20 cellular contexts compared by ENCODE assay signal in the genomic region with DNA sequence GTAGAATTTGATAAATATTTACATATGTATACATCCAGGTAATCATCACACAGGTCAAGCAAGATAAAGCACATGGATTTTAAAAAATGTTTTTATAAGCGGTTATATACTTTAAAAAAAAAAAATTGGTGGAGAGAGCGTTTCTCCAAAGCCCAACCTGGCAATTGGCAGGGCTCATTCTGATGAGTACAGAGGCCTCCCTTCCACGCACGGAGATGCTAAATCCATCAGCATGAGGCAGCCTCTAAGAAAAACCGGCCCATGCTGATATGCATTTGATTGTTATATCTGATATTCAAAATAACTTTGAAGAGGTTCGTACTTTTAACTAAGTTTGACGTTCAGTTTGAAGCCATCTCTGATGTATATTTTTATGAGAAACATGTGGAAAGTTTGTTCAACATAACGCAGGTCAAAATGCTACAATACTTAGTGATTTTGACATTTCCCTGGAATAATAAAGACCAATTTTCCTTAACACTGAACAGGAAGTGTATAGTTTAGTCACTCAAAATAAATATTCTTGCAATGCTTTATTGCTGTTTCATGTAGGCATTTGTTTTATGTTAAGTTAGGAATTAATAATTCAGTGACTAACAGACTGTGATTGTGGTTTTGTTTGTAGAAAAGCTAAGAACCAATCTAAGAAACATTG.
DNase-seq lines count a peak whose midpoint lies in the region.
"Had no signal": no experiment of that assay in that cellular context is flagged by ENCODE, and none has a peak within 500 bp of the region (broad histone marks: within the 10 kb centered on the region; RNA-seq: fewer than 3 reads in every experiment).

No MANE protein-coding gene starts in this region.

- H3K4me1 ChIP-seq in adipocyte (ENCODE audit: control insufficient read depth, insufficient read depth, low read length): peaks cover 39% of the 10 kb centered on the region
- peaks cover 2 to 10% of the 10 kb centered on the region in 2 donors for H3K4me1 ChIP-seq in neuronal stem cell (ENCODE audit: control insufficient read depth in 2 of 2, insufficient read depth in 1 of 2, low read depth in 1 of 2, low read length in 2 of 2)

- H3K36me3 ChIP-seq in adipocyte (ENCODE audit: control insufficient read depth, insufficient read depth, low read length, severe bottlenecking) (no peaks in the 10 kb centered on the region), neuronal stem cell (replicated peaks in 1 of 2; ENCODE audit: control insufficient read depth in 2 of 2, insufficient read depth in 2 of 2, low read length in 2 of 2) (no peaks in the 10 kb centered on the region)
- H3K36me3 ChIP-seq: esophagus muscularis mucosa, spleen, thyroid gland had no signal

- H4K91ac ChIP-seq in neuronal stem cell (ENCODE audit: low read depth, low read length, poor library complexity): no peak overlapping the region

- DNase-seq in GM03348 (ENCODE audit: low spot score) (peak; percentile 46), adipocyte (ENCODE audit: low read depth) (peak; percentile 81), fibroblast of gingiva (ENCODE audit: low read depth) (peak; percentile 80), renal cortical epithelial cell (ENCODE audit: low read depth) (peak; percentile 85), HUDEP-2 (lab: John Stamatoyannopoulos, UW; ENCODE audit: unreplicated experiment in 76 of 76) (no peak), NCI-H2196 (lab: John Stamatoyannopoulos, UW; ENCODE audit: unreplicated experiment) (no peak), neuronal stem cell (ENCODE audit: low spot score) (no peak), T-helper 1 cell (no peak)
- DNase-seq: DMS79, NCI-H1105, NCI-H2107, NCI-H82, spleen, T-cell, thyroid gland had no signal

- H2BK12ac ChIP-seq in neuronal stem cell (ENCODE audit: low read length): no peak overlapping the region

- no peak overlapping the region for H3K14ac ChIP-seq in neuronal stem cell (ENCODE audit: low read length)

- H3K4me2 ChIP-seq in neuronal stem cell (ENCODE audit: insufficient read depth, low read length, poor library complexity, severe bottlenecking): no peak overlapping the region

- no peak overlapping the region for H3K18ac ChIP-seq in neuronal stem cell (ENCODE audit: low read length)

- H4K8ac ChIP-seq in neuronal stem cell (ENCODE audit: low read depth, low read length): no peak overlapping the region

- no peaks in the 10 kb centered on the region for H3K9me3 ChIP-seq in adipocyte (ENCODE audit: control insufficient read depth, low read length)
- no peaks in the 10 kb centered on the region for H3K9me3 ChIP-seq in neuronal stem cell (replicated peaks in 1 of 2; ENCODE audit: control insufficient read depth in 2 of 2, insufficient read depth in 1 of 2, low read depth in 1 of 2, low read length in 2 of 2)
- H3K9me3 ChIP-seq: esophagus muscularis mucosa, pancreas, spleen, thyroid gland had no signal

- H2BK15ac ChIP-seq in neuronal stem cell (ENCODE audit: low read length): no peak overlapping the region

- H3K79me1 ChIP-seq in neuronal stem cell (ENCODE audit: low read depth, low read length): no peaks in the 10 kb centered on the region

- H3K27me3 ChIP-seq in adipocyte (replicated peaks; ENCODE audit: control insufficient read depth, insufficient read depth, low read length): no peaks in the 10 kb centered on the region
- H3K27me3 ChIP-seq in neuronal stem cell (ENCODE audit: control insufficient read depth in 3 of 3, insufficient read depth in 3 of 3, low read depth in 1 of 3, low read length in 3 of 3): no peaks in the 10 kb centered on the region
- H3K27me3 ChIP-seq: esophagus muscularis mucosa, pancreas, spleen, thyroid gland had no signal

- H3K4me3 ChIP-seq in adipocyte (ENCODE audit: low read length) (no peak overlapping the region), neuronal stem cell (ENCODE audit: low read length in 2 of 2) (no peak overlapping the region)
- H3K4me3 ChIP-seq: coronary artery, esophagus muscularis mucosa, K562, pancreas, spleen, thyroid gland had no signal

- no peak overlapping the region for H3K23ac ChIP-seq in neuronal stem cell (ENCODE audit: low read depth, low read length, poor library complexity)

- H3K4ac ChIP-seq in neuronal stem cell (ENCODE audit: low read length): no peak overlapping the region

- no CpG with 5 or more reads among the region's 8 CpGs for WGBS in neuronal stem cell (ENCODE audit: extremely low coverage in 2 of 2, insufficient read length in 2 of 2, insufficient replicate concordance in 1 of 2), 2 donors

- H2AFZ ChIP-seq in neuronal stem cell (ENCODE audit: low read length): no peak overlapping the region

- H3K27ac ChIP-seq in neuronal stem cell (replicated peaks; ENCODE audit: low read length): no peak overlapping the region
- H3K27ac ChIP-seq: coronary artery, esophagus muscularis mucosa, spleen, thyroid gland, VCaP had no signal

- no peak overlapping the region for H2AK5ac ChIP-seq in neuronal stem cell (ENCODE audit: low read depth, low read length)

- H2BK120ac ChIP-seq in neuronal stem cell (ENCODE audit: low read depth, low read length): no peak overlapping the region

- H3K9ac ChIP-seq in adipocyte (ENCODE audit: low read length) (no peak overlapping the region), neuronal stem cell (ENCODE audit: low read depth, low read length, poor library complexity) (no peak overlapping the region)

- no peak overlapping the region for H2BK5ac ChIP-seq in neuronal stem cell (ENCODE audit: low read length)

Comparison
In these comparisons a context has a peak if more than half of its experiments do, and no peak if none do; other contexts are left out.
1. DNase-seq: peak in GM03348 (single experiment), adipocyte (single experiment), fibroblast of gingiva (single experiment) and renal cortical epithelial cell (single experiment); none in HUDEP-2 (0 of 76), NCI-H2196 (single experiment), neuronal stem cell (single experiment) and T-helper 1 cell (0 of 5).